9 cellular contexts compared by ENCODE assay signal in genomic region chr18:73797419-73797818, GRCh38.
"Had no signal": no experiment of that assay in that cellular context is flagged by ENCODE, and none has a peak within 500 bp of the region (broad histone marks: within the 10 kb centered on the region; RNA-seq: fewer than 3 reads in every experiment).

No MANE protein-coding gene starts in this region.

- H3K9me3 ChIP-seq: HAP-1 had no signal

- H3K36me3 ChIP-seq: HAP-1 had no signal

- H3K9me3 Mint-ChIP-seq: GM23338, HFFc6, IgD-negative memory B cell had no signal

- H2AFZ ChIP-seq: GM23338 had no signal

- H3K9ac ChIP-seq: KMS-11 had no signal

- H3K4me3 Mint-ChIP-seq: GM23338, HFFc6, IgD-negative memory B cell had no signal

- H3K4me2 ChIP-seq: GM23338, KMS-11 had no signal

- DNase-seq: H7, HFFc6, KBM-7 had no signal

- ATAC-seq: GM23338, HCT116 had no signal

- H3K4me3 ChIP-seq: GM23338, HAP-1 had no signal

- H3K27ac ChIP-seq: HL-60, KMS-11 had no signal

- H3K36me3 Mint-ChIP-seq: IgD-negative memory B cell had no signal

- H3K4me1 Mint-ChIP-seq: IgD-negative memory B cell had no signal

- H3K27ac Mint-ChIP-seq: GM23338, HFFc6 had no signal

- H3K4me1 ChIP-seq: HAP-1 had no signal
